27 cellular contexts compared by ENCODE assay signal in the genomic region with DNA sequence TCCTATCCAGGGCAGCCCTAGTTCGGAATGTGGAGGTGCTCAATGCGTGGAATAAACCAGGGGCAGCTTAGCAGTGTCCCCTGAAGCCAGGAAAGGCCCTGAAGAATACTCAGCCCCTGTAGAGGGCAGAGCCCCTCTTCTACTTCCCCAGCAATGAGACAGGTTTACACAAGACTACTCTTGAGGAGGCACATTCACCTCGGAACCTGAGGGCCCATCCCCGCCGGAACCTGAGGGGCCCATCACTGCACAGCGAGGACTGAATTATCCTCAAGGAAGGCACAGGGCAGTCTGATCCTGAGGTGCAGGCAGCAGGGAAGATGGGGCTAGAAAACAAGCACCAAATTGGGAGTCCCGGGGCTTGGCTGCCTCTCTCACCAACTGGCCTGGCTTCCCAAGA. TPM values are rescaled to one million over a fixed set of nuclear protein-coding genes. Genes with fewer than 3 reads are reported as not detected.
DNase-seq lines count a peak whose midpoint lies in the region; ATAC-seq and TF ChIP-seq lines count a peak whose summit lies in the region.
"Had no signal": no experiment of that assay in that cellular context is flagged by ENCODE, and none has a peak within 500 bp of the region (broad histone marks: within the 10 kb centered on the region; RNA-seq: fewer than 3 reads in every experiment).

No MANE protein-coding gene starts in this region.

- H2BK5ac ChIP-seq in H9 (ENCODE audit: insufficient read length, low read length), result no peak overlapping the region

- DNase-seq in activated T-cell treated with anti-CD3 and anti-CD28 coated beads, Interleukin-2, amount 50 U/mL, for 24 hours, result peak; percentile 22
- no peak for DNase-seq in activated T-cell treated with anti-CD3 and anti-CD28 coated beads, Interleukin-2, amount 50 U/mL, for 72 hours
- DNase-seq in H9 (peak; percentile 18), stomach (peak; percentile 17), posterior vena cava (ENCODE audit: low spot score) (no peak), NCI-H1436 treated with DMSO at 0.1 percent for 48 hours (lab: John Stamatoyannopoulos, UW) (no peak)
- DNase-seq: CD4-positive, alpha-beta T cell; DMS53; GM23248; HFFc6; KBM-7; MV-4-11; NCI-H146; NCI-H1930; NCI-H524 treated with DMSO at 0.1 percent for 48 hours; NCI-H774 had no signal

- no peak overlapping the region for H3K18ac ChIP-seq in H9 (ENCODE audit: insufficient read length, low read depth, low read length)

- H3K27ac Mint-ChIP-seq in activated T-cell treated with anti-CD3 and anti-CD28 coated beads, Interleukin-2, amount 50 U/mL, for 24 hours, result no peak overlapping the region
- H3K27ac Mint-ChIP-seq in activated T-cell treated with anti-CD3 and anti-CD28 coated beads, Interleukin-2, amount 50 U/mL, for 72 hours, result no peak overlapping the region
- H3K27ac Mint-ChIP-seq in H9, result no peak overlapping the region; a peak in 1 of 7 replicates
- H3K27ac Mint-ChIP-seq: CD4-positive, alpha-beta T cell; HFFc6 had no signal

- no peaks in the 10 kb centered on the region for H3K27me3 Mint-ChIP-seq in activated T-cell treated with anti-CD3 and anti-CD28 coated beads, Interleukin-2, amount 50 U/mL, for 24 hours
- H3K27me3 Mint-ChIP-seq in activated T-cell treated with anti-CD3 and anti-CD28 coated beads, Interleukin-2, amount 50 U/mL, for 72 hours (ENCODE audit: low read depth), result no peaks in the 10 kb centered on the region
- peaks cover 26% of the 10 kb centered on the region for H3K27me3 Mint-ChIP-seq in H9 (ENCODE audit: low read depth)
- H3K27me3 Mint-ChIP-seq: CD4-positive, alpha-beta T cell had no signal

- H3K4me3 ChIP-seq in stomach, result no peak overlapping the region
- H3K4me3 ChIP-seq: BLaER1 treated with 17β-estradiol and CSF1 and Interleukin-3, amounts not matched to agents 10 nM and 100 nM; GM23248; HAP-1 had no signal

- no peak overlapping the region for H2AK5ac ChIP-seq in H9 (ENCODE audit: insufficient read length, low read length)

- H3T11ph ChIP-seq in H9 (ENCODE audit: low read length), result no peak overlapping the region

- H4K8ac ChIP-seq in H9 (replicated peaks; ENCODE audit: insufficient read length, low read depth, low read length), result no peak overlapping the region

- no peaks in the 10 kb centered on the region for H3K79me2 ChIP-seq in H9 (ENCODE audit: insufficient read depth, low read length)

- no peaks in the 10 kb centered on the region for H3K4me1 ChIP-seq in H9 (ENCODE audit: insufficient read depth, low read length)
- H3K4me1 ChIP-seq in stomach, result peaks cover 15 to 56% (median 39%) of the 10 kb centered on the region in 4 donors

- no peak overlapping the region for H4K5ac ChIP-seq in H9 (ENCODE audit: insufficient read length, low read depth, low read length)

- H3K4me3 Mint-ChIP-seq in activated T-cell treated with anti-CD3 and anti-CD28 coated beads, Interleukin-2, amount 50 U/mL, for 24 hours, result no peak overlapping the region
- no peak overlapping the region for H3K4me3 Mint-ChIP-seq in activated T-cell treated with anti-CD3 and anti-CD28 coated beads, Interleukin-2, amount 50 U/mL, for 72 hours
- no peak overlapping the region for H3K4me3 Mint-ChIP-seq in H9
- H3K4me3 Mint-ChIP-seq: HFFc6 had no signal

- H3K23ac ChIP-seq in H9 (ENCODE audit: insufficient read length, low read depth, low read length), result no peak overlapping the region

- no peaks in the 10 kb centered on the region for H3K27me3 ChIP-seq in H9 (ENCODE audit: insufficient read depth, low read length)
- H3K27me3 ChIP-seq in layer of hippocampus (ENCODE audit: control insufficient read depth, insufficient read depth, low read length), result no peaks in the 10 kb centered on the region
- H3K27me3 ChIP-seq in stomach, result no peaks in the 10 kb centered on the region
- H3K27me3 ChIP-seq: BLaER1 treated with 17β-estradiol and CSF1 and Interleukin-3, amounts not matched to agents 10 nM and 100 nM had no signal

- H3K4ac ChIP-seq in H9 (ENCODE audit: low read depth, low read length), result no peak overlapping the region

- no peak for TF ChIP-seq POLR2A in stomach (IDR thresholded peaks at IDR 0.05)

- intact Hi-C loops in stomach (cut with DNase I; ENCODE audit: low total_unique reads) (no loop called here), posterior vena cava (cut with DNase I) (no loop called here)

- H3K23me2 ChIP-seq in H9 (ENCODE audit: insufficient read length, low read depth, low read length, poor library complexity, severe bottlenecking), result no peaks in the 10 kb centered on the region

- H3K79me1 ChIP-seq in H9 (ENCODE audit: insufficient read depth, low read depth, low read length, poor library complexity, severe bottlenecking), result no peaks in the 10 kb centered on the region

- H3K9me3 Mint-ChIP-seq in activated T-cell treated with anti-CD3 and anti-CD28 coated beads, Interleukin-2, amount 50 U/mL, for 24 hours, result no peaks in the 10 kb centered on the region
- H3K9me3 Mint-ChIP-seq in activated T-cell treated with anti-CD3 and anti-CD28 coated beads, Interleukin-2, amount 50 U/mL, for 72 hours, result no peaks in the 10 kb centered on the region
- H3K9me3 Mint-ChIP-seq in H9, result no peaks in the 10 kb centered on the region
- H3K9me3 Mint-ChIP-seq: CD4-positive, alpha-beta T cell; HFFc6 had no signal

- no peak overlapping the region for H3K56ac ChIP-seq in H9 (ENCODE audit: insufficient read length, low read depth, low read length)

- no peak for TF ChIP-seq EP300 in stomach (IDR thresholded peaks at IDR 0.05)

- H4K20me1 ChIP-seq in H9 (ENCODE audit: control insufficient read depth, insufficient read depth, insufficient read length), result no peaks in the 10 kb centered on the region
- H4K20me1 ChIP-seq: BLaER1 treated with 17β-estradiol and CSF1 and Interleukin-3, amounts not matched to agents 10 nM and 100 nM had no signal

- H3K36me3 ChIP-seq in stomach, result no peaks in the 10 kb centered on the region
- H3K36me3 ChIP-seq: BLaER1 treated with 17β-estradiol and CSF1 and Interleukin-3, amounts not matched to agents 10 nM and 100 nM; HAP-1 had no signal

- no peak for ATAC-seq in activated T-cell treated with anti-CD3 and anti-CD28 coated beads, Interleukin-2, amount 50 U/mL, for 72 hours (replicated peaks in 1 of 2)
- no peak for ATAC-seq in GM19452 (IDR thresholded peaks at IDR 0.05; ENCODE audit: unreplicated experiment)
- ATAC-seq: Right ventricle myocardium inferior had no signal

- H3K9me3 ChIP-seq in H9 (ENCODE audit: control insufficient read depth, low read depth, low read length) (no peaks in the 10 kb centered on the region), stomach (no peaks in the 10 kb centered on the region)
- H3K9me3 ChIP-seq: BLaER1 treated with 17β-estradiol and CSF1 and Interleukin-3, amounts not matched to agents 10 nM and 100 nM; HAP-1 had no signal

- H3K27ac ChIP-seq in H9 (ENCODE audit: insufficient read length, low read depth, low read length) (no peak overlapping the region), layer of hippocampus (ENCODE audit: low read depth, low read length) (peak overlapping the region; percentile 8), stomach (peak overlapping the region in 1 of 5 donors; percentile 80)
- H3K27ac ChIP-seq: BLaER1 treated with 17β-estradiol and CSF1 and Interleukin-3, amounts not matched to agents 10 nM and 100 nM; GM23248 had no signal

- no peak overlapping the region for H2AFZ ChIP-seq in H9 (ENCODE audit: low read length)
- H2AFZ ChIP-seq: GM23248 had no signal

- H3K9ac ChIP-seq in H9 (ENCODE audit: extremely low read depth, insufficient read length, low read length), result no peak overlapping the region
- H3K9ac ChIP-seq: BLaER1 treated with 17β-estradiol and CSF1 and Interleukin-3, amounts not matched to agents 10 nM and 100 nM; GM23248 had no signal

- no peak overlapping the region for H3K4me2 ChIP-seq in H9 (ENCODE audit: insufficient read depth, insufficient read length, low read length)
- H3K4me2 ChIP-seq: BLaER1 treated with 17β-estradiol and CSF1 and Interleukin-3, amounts not matched to agents 10 nM and 100 nM had no signal

- no peak overlapping the region for H2BK120ac ChIP-seq in H9 (ENCODE audit: low read depth, low read length, poor library complexity, severe bottlenecking)

- no peak overlapping the region for H4K91ac ChIP-seq in H9 (ENCODE audit: insufficient read length, low read depth, low read length)

- no peak overlapping the region for H2BK12ac ChIP-seq in H9 (ENCODE audit: insufficient read length, low read depth, low read length)

- no CpG with 5 or more reads among the region's 7 CpGs for WGBS in H9 (ENCODE audit: extremely low coverage, insufficient read length, low lambda C conversion rate)
- 84 to 97% (median 97%) methylated on average over 4 to 7 of the region's 7 CpGs for WGBS in stomach, 5 donors

- no peaks in the 10 kb centered on the region for H3K36me3 Mint-ChIP-seq in activated T-cell treated with anti-CD3 and anti-CD28 coated beads, Interleukin-2, amount 50 U/mL, for 24 hours (ENCODE audit: low read depth)
- no peaks in the 10 kb centered on the region for H3K36me3 Mint-ChIP-seq in activated T-cell treated with anti-CD3 and anti-CD28 coated beads, Interleukin-2, amount 50 U/mL, for 72 hours (ENCODE audit: insufficient read depth in 2 of 2)
- no peaks in the 10 kb centered on the region for H3K36me3 Mint-ChIP-seq in H9 (ENCODE audit: insufficient read depth in 1 of 3, low read depth in 3 of 3)

- H3K4me1 Mint-ChIP-seq in activated T-cell treated with anti-CD3 and anti-CD28 coated beads, Interleukin-2, amount 50 U/mL, for 24 hours (ENCODE audit: low read depth), result peaks cover 26% of the 10 kb centered on the region
- H3K4me1 Mint-ChIP-seq in activated T-cell treated with anti-CD3 and anti-CD28 coated beads, Interleukin-2, amount 50 U/mL, for 72 hours (ENCODE audit: low read depth), result peaks cover 14% of the 10 kb centered on the region
- H3K4me1 Mint-ChIP-seq in H9, result peaks cover 23 to 27% of the 10 kb centered on the region in 2 experiments

- no peak for TF ChIP-seq CTCF in H9 (conservative IDR thresholded peaks at IDR 0.05)
- no peak for TF ChIP-seq CTCF in stomach (IDR thresholded peaks at IDR 0.05)

- H2BK20ac ChIP-seq in H9 (ENCODE audit: low read depth, low read length, poor library complexity, severe bottlenecking), result no peak overlapping the region

- no peak overlapping the region for H2BK15ac ChIP-seq in H9 (ENCODE audit: low read depth, low read length)

- H3K14ac ChIP-seq in H9 (ENCODE audit: insufficient read depth, low read length), result no peak overlapping the region

RNA-seq across cellular contexts. Expression of a gene that starts 22.2 kb away (rescaled TPM):
- under 1 TPM; 0.32 to 0.70 TPM for total RNA-seq in activated T-cell treated with anti-CD3 and anti-CD28 coated beads, Interleukin-2, amount 50 U/mL, for 72 hours
- total RNA-seq in H9 (2021) (not detected in 2 replicates), stomach (10 to 100 TPM in 2 of 5 donors, 1 to 10 TPM in 1, under 1 TPM in 1, not detected in 1; 0.58 to 31.7 (median 10.0) TPM), posterior vena cava (1 to 10 TPM; 1.4 to 2.7 TPM)
- 1 to 10 TPM in 1 of 3 donors, under 1 TPM in 2; 0.44 to 2.9 (median 0.53) TPM for polyA plus RNA-seq in stomach

RNA-seq across cellular contexts. Expression of a gene that starts 48.2 kb away (rescaled TPM):
- total RNA-seq in activated T-cell treated with anti-CD3 and anti-CD28 coated beads, Interleukin-2, amount 50 U/mL, for 72 hours, result not detected
- 0.46 TPM in 1 of 2 replicates, not detected in the other for total RNA-seq in H9 (2021)
- not detected for total RNA-seq in stomach
- 1 to 10 TPM in 1 of 3 donors, under 1 TPM in 2; 0.81 to 6.9 (median 0.90) TPM for polyA plus RNA-seq in stomach
- 1 to 10 TPM in 1 of 2 donors, under 1 TPM in 1; 0.65 to 1.0 TPM for total RNA-seq in posterior vena cava
- total RNA-seq: CD4-positive, alpha-beta T cell; Daoy; G401; GM23248; HFFc6; LHCN-M2; MCF 10A; SK-MEL-5 had no signal
- polyA plus RNA-seq: AG04450, GM23248 had no signal

RNA-seq across cellular contexts. Expression of a gene that starts 53.5 kb away (rescaled TPM):
- 10 to 100 TPM; 54.0 to 63.8 TPM for total RNA-seq in activated T-cell treated with anti-CD3 and anti-CD28 coated beads, Interleukin-2, amount 50 U/mL, for 72 hours
- total RNA-seq in H9 (2021) (77.6 and 84.2 TPM in 2 replicates), stomach (100 to 1,000 TPM in 2 of 5 donors, 10 to 100 TPM in 3; 62.0 to 313 (median 98.8) TPM), posterior vena cava (100 to 1,000 TPM; 163 to 204 TPM)
- polyA plus RNA-seq in stomach, result 100 to 1,000 TPM; 202 to 413 (median 311) TPM

RNA-seq across cellular contexts. Expression of a gene that starts 58.4 kb away (rescaled TPM):
- total RNA-seq in activated T-cell treated with anti-CD3 and anti-CD28 coated beads, Interleukin-2, amount 50 U/mL, for 72 hours, result 1 to 10 TPM; 1.1 to 1.2 TPM
- 0.13 TPM in 1 of 2 replicates, not detected in the other for total RNA-seq in H9 (2021)
- 1 to 10 TPM in 1 of 5 donors, under 1 TPM in 1, not detected in 3; 0.72 to 2.4 TPM for total RNA-seq in stomach
- polyA plus RNA-seq in stomach, result under 1 TPM; 0.15 to 0.50 (median 0.30) TPM
- 10 to 100 TPM; 17.0 to 20.6 TPM for total RNA-seq in posterior vena cava
- total RNA-seq: G401, SK-MEL-5 had no signal

Comparison
In these comparisons a context has a peak if more than half of its experiments do, and no peak if none do; other contexts are left out.
1. DNase-seq: peak in activated T-cell treated with anti-CD3 and anti-CD28 coated beads, Interleukin-2, amount 50 U/mL, for 24 hours (single experiment), H9 (single experiment) and stomach (single experiment); none in activated T-cell treated with anti-CD3 and anti-CD28 coated beads, Interleukin-2, amount 50 U/mL, for 72 hours (0 of 2), posterior vena cava (single experiment) and NCI-H1436 treated with DMSO at 0.1 percent for 48 hours (single experiment).